In genomic region chr19:8335343-8336071, GRCh38 we compare ENCODE assay signal across 1 cellular context.
TF ChIP-seq lines count a peak whose summit lies in the region.

No MANE protein-coding gene starts in this region.

TF ChIP-seq in GM12878, 131 proteins besides CTCF, POLR2A, EP300 and RAD21:
- TF ChIP-seq HDAC6 (IDR thresholded peaks at IDR 0.05; ENCODE audit: unreplicated experiment) (peak; percentile 69), DPF2 (IDR thresholded peaks at IDR 0.05) (no peak), MEF2A (IDR thresholded peaks at IDR 0.05; ENCODE audit: insufficient read depth, low read depth, low read length) (no peak)
